ENCODE assay signal across 2 cellular contexts in the genomic region with DNA sequence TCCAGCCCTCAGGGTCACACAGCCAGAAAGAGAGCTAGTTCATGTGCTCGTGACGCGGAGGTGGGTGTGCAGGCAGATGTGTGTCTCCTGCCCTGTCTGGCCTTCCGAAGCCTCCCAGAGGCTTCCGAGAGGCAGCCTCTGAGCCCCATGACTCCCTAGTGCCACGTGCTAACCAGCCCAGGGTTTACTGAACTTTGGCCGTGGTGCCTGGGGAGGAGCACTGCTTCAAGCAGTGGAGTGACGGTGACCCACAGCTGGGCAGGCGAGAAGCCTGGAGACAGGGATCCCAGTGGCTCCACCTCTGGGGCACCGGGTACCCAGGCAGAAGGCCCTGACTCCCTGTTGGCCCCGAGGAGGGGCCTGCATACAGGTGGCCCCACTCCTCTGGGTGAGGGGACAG. TPM values are rescaled to one million over a fixed set of nuclear protein-coding genes. Genes with fewer than 3 reads are reported as not detected.
"Had no signal": no experiment of that assay in that cellular context is flagged by ENCODE, and none has a peak within 500 bp of the region (broad histone marks: within the 10 kb centered on the region; RNA-seq: fewer than 3 reads in every experiment).

No MANE protein-coding gene starts in this region.

RNA-seq across cellular contexts. Expression of a gene that starts 18.1 kb away (rescaled TPM):
- total RNA-seq: PC-3, RPMI7951 had no signal
